In genomic region chr18:26909599-26910290, GRCh38 we compare ENCODE assay signal across 18 cellular contexts. TPM values are rescaled to one million over a fixed set of nuclear protein-coding genes. Genes with fewer than 3 reads are reported as not detected.
A peak's percentile ranks its signal among the peaks of the same experiment; 100 is the strongest.
DNase-seq lines count a peak whose midpoint lies in the region; ATAC-seq and TF ChIP-seq lines count a peak whose summit lies in the region.
"Had no signal": no experiment of that assay in that cellular context is flagged by ENCODE, and none has a peak within 500 bp of the region (broad histone marks: within the 10 kb centered on the region; RNA-seq: fewer than 3 reads in every experiment).

No MANE protein-coding gene starts in this region.

- H2AFZ ChIP-seq in GM23338, result no peak overlapping the region

- H3K36me3 ChIP-seq in GM23338 (ENCODE audit: insufficient read depth) (no peaks in the 10 kb centered on the region), adrenal gland (replicated peaks in 1 of 2) (no peaks in the 10 kb centered on the region), aorta (ENCODE audit: control insufficient read depth in 1 of 2, insufficient read depth in 2 of 2, low read length in 1 of 2) (no peaks in the 10 kb centered on the region)
- H3K36me3 ChIP-seq: gastrocnemius medialis, prostate gland had no signal

- H3K27ac Mint-ChIP-seq in GM23338, result no peak overlapping the region
- H3K27ac Mint-ChIP-seq: activated CD4-positive, alpha-beta memory T cell treated with anti-CD3 and anti-CD28 coated beads for 36 hours; activated naive CD8-positive, alpha-beta T cell treated with anti-CD3 and anti-CD28 coated beads, Interleukin-2, amount 50 U/mL, for 24 hours had no signal

- intact Hi-C loops in adrenal gland (cut with DNase I), result no loop called here
- intact Hi-C loops in aorta (cut with DNase I), result no loop called here

- H3K4me1 ChIP-seq in GM23338 (ENCODE audit: insufficient read depth) (no peaks in the 10 kb centered on the region), adrenal gland (replicated peaks in 1 of 2) (no peaks in the 10 kb centered on the region), aorta (ENCODE audit: control insufficient read depth in 1 of 2, insufficient read depth in 2 of 2, low read length in 2 of 2) (no peaks in the 10 kb centered on the region)
- H3K4me1 ChIP-seq: prostate gland had no signal

- peaks cover 6% of the 10 kb centered on the region for H3K9me3 Mint-ChIP-seq in GM23338

- H3F3A ChIP-seq in GM23338 (replicated peaks; ENCODE audit: low read depth), result no peaks in the 10 kb centered on the region

- H3K9me3 ChIP-seq in adrenal gland (replicated peaks in 1 of 3) (no peaks in the 10 kb centered on the region), aorta (ENCODE audit: control insufficient read depth, low read length) (peaks cover 2% of the 10 kb centered on the region)
- H3K9me3 ChIP-seq: gastrocnemius medialis, prostate gland had no signal

- H3K27me3 Mint-ChIP-seq in GM23338 (ENCODE audit: insufficient read depth, low read depth, poor library complexity), result peaks cover 1% of the 10 kb centered on the region
- H3K27me3 Mint-ChIP-seq: activated CD4-positive, alpha-beta memory T cell treated with anti-CD3 and anti-CD28 coated beads for 36 hours had no signal

- no peak overlapping the region for H3K27ac ChIP-seq in GM23338 (ENCODE audit: low read depth)
- no peak overlapping the region for H3K27ac ChIP-seq in adrenal gland
- no peak overlapping the region for H3K27ac ChIP-seq in aorta (ENCODE audit: low read depth in 1 of 2, low read length in 2 of 2)
- H3K27ac ChIP-seq: gastrocnemius medialis, prostate gland, SK-N-MC had no signal

- ATAC-seq in GM23338 (peak; percentile 72), aorta (ENCODE audit: low FRiP score) (no peak)
- ATAC-seq: activated naive CD8-positive, alpha-beta T cell treated with anti-CD3 and anti-CD28 coated beads, Interleukin-2, amount 50 U/mL, for 24 hours; gastrocnemius medialis had no signal

- H3K27me3 ChIP-seq in GM23338 (ENCODE audit: insufficient read depth) (no peaks in the 10 kb centered on the region), adrenal gland (no peaks in the 10 kb centered on the region), aorta (ENCODE audit: control insufficient read depth in 1 of 2, insufficient read depth in 2 of 2, low read length in 1 of 2) (no peaks in the 10 kb centered on the region)
- H3K27me3 ChIP-seq: gastrocnemius medialis had no signal

- H4K20me1 ChIP-seq in GM23338 (replicated peaks; ENCODE audit: insufficient read depth), result no peaks in the 10 kb centered on the region

- H3K4me2 ChIP-seq in GM23338, result no peak overlapping the region

- H3K4me3 Mint-ChIP-seq in GM23338, result no peak overlapping the region
- H3K4me3 Mint-ChIP-seq: activated CD4-positive, alpha-beta memory T cell treated with anti-CD3 and anti-CD28 coated beads for 36 hours; activated naive CD8-positive, alpha-beta T cell treated with anti-CD3 and anti-CD28 coated beads, Interleukin-2, amount 50 U/mL, for 24 hours had no signal

- peaks cover 11% of the 10 kb centered on the region; the same call in 1 of the 2 replicates for H3K9me2 ChIP-seq in GM23338 (ENCODE audit: insufficient read depth)

- DNase-seq in GM23338 (ENCODE audit: low spot score), result peak; percentile 75
- peak in 4 of 7 donors; percentile 16 to 35 (median 22) for DNase-seq in adrenal gland
- peak; percentile 35 for DNase-seq in iPS DF 19.7 (ENCODE audit: low read depth, low spot score)
- peak; percentile 58 for DNase-seq in pons (ENCODE audit: low spot score)
- DNase-seq in aorta, result no peak
- no peak for DNase-seq in dermis blood vessel endothelial cell
- no peak for DNase-seq in GM19240 (ENCODE audit: insufficient read length, low spot score)
- DNase-seq: activated CD4-positive, alpha-beta memory T cell treated with anti-CD3 and anti-CD28 coated beads for 36 hours; activated naive CD8-positive, alpha-beta T cell treated with anti-CD3 and anti-CD28 coated beads, Interleukin-2, amount 50 U/mL, for 24 hours; activated T-cell treated with anti-CD3 and anti-CD28 coated beads, Interleukin-2, amount 50 U/mL, for 48 hours; AML-193; gastrocnemius medialis; kidney; NCI-H1105 treated with DMSO at 0.1 percent for 48 hours; NCI-H2171 treated with DMSO at 0.1 percent for 48 hours had no signal

- no peaks in the 10 kb centered on the region for H3K79me2 ChIP-seq in GM23338 (replicated peaks; ENCODE audit: insufficient read depth)

- peaks cover 12% of the 10 kb centered on the region for H3K4me1 Mint-ChIP-seq in GM23338
- H3K4me1 Mint-ChIP-seq: activated naive CD8-positive, alpha-beta T cell treated with anti-CD3 and anti-CD28 coated beads, Interleukin-2, amount 50 U/mL, for 24 hours had no signal

- no peak for TF ChIP-seq CTCF in GM23338 (conservative IDR thresholded peaks at IDR 0.05; ENCODE audit: low read depth in 2 of 2)
- TF ChIP-seq CTCF in adrenal gland (IDR thresholded peaks at IDR 0.05), result no peak

- TF ChIP-seq POLR2A in adrenal gland (IDR thresholded peaks at IDR 0.05), result no peak

- 42 to 66% (median 48%) methylated on average over 5 of the region's 5 CpGs for WGBS in adrenal gland, 4 donors
- WGBS in aorta, 2 donors, result 24 to 25% methylated on average over 5 of the region's 5 CpGs

- no peaks in the 10 kb centered on the region for H3K36me3 Mint-ChIP-seq in GM23338 (ENCODE audit: low read depth)
- H3K36me3 Mint-ChIP-seq: activated CD4-positive, alpha-beta memory T cell treated with anti-CD3 and anti-CD28 coated beads for 36 hours had no signal

- H3K4me3 ChIP-seq in GM23338 (no peak overlapping the region), adrenal gland (no peak overlapping the region), aorta (ENCODE audit: low read length in 2 of 2) (no peak overlapping the region)
- H3K4me3 ChIP-seq: gastrocnemius medialis, prostate gland, SK-N-MC had no signal

TF ChIP-seq in GM23338, 12 proteins besides CTCF, POLR2A, EP300 and RAD21 (continues in another document):
- no peak for TF ChIP-seq POLR2AphosphoS5 (IDR thresholded peaks at IDR 0.05; ENCODE audit: low read depth)
- TF ChIP-seq ZNF114 (CRISPR knock-in tag; IDR thresholded peaks at IDR 0.05), result no peak
- no peak for TF ChIP-seq EZH2 (IDR thresholded peaks at IDR 0.05; ENCODE audit: low read depth, unreplicated experiment)
- no peak for TF ChIP-seq JUNB (IDR thresholded peaks at IDR 0.05; ENCODE audit: unreplicated experiment)
- no peak for TF ChIP-seq ETS1 (IDR thresholded peaks at IDR 0.05)
- TF ChIP-seq CREB1 (CRISPR knock-in tag; IDR thresholded peaks at IDR 0.05; ENCODE audit: low read depth), result no peak
- no peak for TF ChIP-seq NANOG (IDR thresholded peaks at IDR 0.05; ENCODE audit: borderline replicate concordance)
- no peak for TF ChIP-seq ZNF331 (CRISPR knock-in tag; IDR thresholded peaks at IDR 0.05; ENCODE audit: low read depth)

RNA-seq across cellular contexts. Expression of gene AQP4, which starts 44.2 kb away (rescaled TPM):
- 2.8 and 3.8 TPM in 2 replicates for total RNA-seq in GM23338 (2014; rRNA removed; shearing (Covaris generic))
- 0.30 and 1.1 TPM in 2 replicates for polyA plus RNA-seq in GM23338 (2016; fragmentation: Nextera tagmentation; extraction: Ambion mirVana)
- under 1 TPM in 4 of 8 donors, not detected in 4; 0.10 to 0.69 (median 0.31) TPM for total RNA-seq in adrenal gland
- polyA plus RNA-seq in adrenal gland, result under 1 TPM; 0.04 to 0.08 (median 0.07) TPM
- total RNA-seq in aorta, result under 1 TPM in 1 of 2 donors, not detected in 1; 0.30 TPM
- under 1 TPM in 1 of 2 donors, not detected in 1; 0.28 TPM for polyA plus RNA-seq in aorta
- under 0.01 TPM in 1 of 2 replicates, not detected in the other for total RNA-seq in dermis blood vessel endothelial cell
- total RNA-seq: activated CD4-positive, alpha-beta memory T cell treated with anti-CD3 and anti-CD28 coated beads for 36 hours; OCI-LY7 had no signal

Comparison
In these comparisons a context has a peak if more than half of its experiments do, and no peak if none do; other contexts are left out.
1. DNase-seq: peak in GM23338 (single experiment), adrenal gland (4 of 7), iPS DF 19.7 (single experiment) and pons (single experiment); none in aorta (0 of 2), dermis blood vessel endothelial cell (single experiment) and GM19240 (single experiment).